ENCODE assay signal across 32 cellular contexts in genomic region chr7:70578131-70578530, GRCh38.
DNase-seq lines count a peak whose midpoint lies in the region; ATAC-seq, FAIRE-seq and TF ChIP-seq lines count a peak whose summit lies in the region.
"Had no signal": no experiment of that assay in that cellular context is flagged by ENCODE, and none has a peak within 500 bp of the region (broad histone marks: within the 10 kb centered on the region; RNA-seq: fewer than 3 reads in every experiment).

No MANE protein-coding gene starts in this region.

- TF ChIP-seq EP300 in K562 (IDR thresholded peaks at IDR 0.05; ENCODE audit: low read length), result no peak

- no peaks in the 10 kb centered on the region for H3K9me3 ChIP-seq in K562 (replicated peaks; ENCODE audit: control insufficient read depth, insufficient read depth, low read depth, low read length)
- H3K9me3 ChIP-seq in osteoblast (ENCODE audit: low read depth, low read length), result no peaks in the 10 kb centered on the region
- no peaks in the 10 kb centered on the region for H3K9me3 ChIP-seq in trophoblast cell (ENCODE audit: insufficient read depth, low read depth, low read length)
- H3K9me3 ChIP-seq: A549, BE2C, Caco-2 had no signal

- H2BK120ac ChIP-seq in trophoblast cell (ENCODE audit: insufficient read depth, low read length, poor library complexity), result no peak overlapping the region

- intact Hi-C loops in K562 (cut with micrococcal nuclease), result no loop called here
- intact Hi-C loops in head of caudate nucleus (cut with DNase I), result no loop called here

- DNase-seq in K562 (ENCODE audit: extremely low read depth in 1 of 4, low spot score in 3 of 4) (no peak), osteoblast (ENCODE audit: insufficient read length, low spot score, missing footprints) (peak; percentile 48), trophoblast cell (no peak), head of caudate nucleus (no peak), NCI-H82 treated with DMSO at 0.1 percent for 48 hours (lab: John Stamatoyannopoulos, UW; ENCODE audit: unreplicated experiment) (no peak), COLO829 (ENCODE audit: low spot score) (no peak)
- DNase-seq: 8988T; ACHN; AML-193; BE2C; C1 segment of cervical spinal cord; Caco-2; Calu3; CD4-positive, alpha-beta memory T cell; CD4-positive, alpha-beta T cell; CD4-positive, CD25-positive, alpha-beta regulatory T cell; CD8-positive, alpha-beta memory T cell; CD8-positive, alpha-beta T cell; COR-L47; DMS 273 treated with DMSO at 0.1 percent for 48 hours; DMS153; DMS53; DMS79; DMS79 treated with DMSO at 0.1 percent for 48 hours; DND-41; EL had no signal

- ATAC-seq in K562, result no peak
- ATAC-seq: A549; CD8-positive, alpha-beta T cell had no signal

- WGBS in K562 (ENCODE audit: insufficient coverage, low coverage, missing lambda C conversion rate), result 3% methylated on average over 3 of the region's 3 CpGs
- no CpG with 5 or more reads among the region's 3 CpGs for WGBS in trophoblast cell (ENCODE audit: extremely low coverage, insufficient coverage, insufficient read length)

- no peaks in the 10 kb centered on the region for H3K4me1 ChIP-seq in K562 (replicated peaks in 1 of 2; ENCODE audit: control insufficient read depth in 2 of 2, insufficient read depth in 2 of 2, low read length in 2 of 2)
- no peaks in the 10 kb centered on the region for H3K4me1 ChIP-seq in osteoblast (ENCODE audit: insufficient read depth, low read length)
- peaks cover 23 to 34% of the 10 kb centered on the region in 2 experiments for H3K4me1 ChIP-seq in trophoblast cell (ENCODE audit: control insufficient read depth in 1 of 2, insufficient read depth in 2 of 2, low read length in 2 of 2)

- CTCF ChIA-PET in K562 (lab: Yijun Ruan, JAX; ENCODE audit: low intra/inter-chr PET ratio), result no interaction called here

- no peak overlapping the region for H4K8ac ChIP-seq in trophoblast cell (ENCODE audit: low read depth, low read length)

- no peaks in the 10 kb centered on the region for H3K9me1 ChIP-seq in K562 (ENCODE audit: control insufficient read depth, insufficient read depth, low read length)

- H2BK12ac ChIP-seq in trophoblast cell (ENCODE audit: low read length), result peak overlapping the region; percentile 61

- H3K27me3 ChIP-seq in K562 (ENCODE audit: control insufficient read depth in 2 of 2, insufficient read depth in 2 of 2, low read length in 2 of 2) (peaks cover 0 to 8% of the 10 kb centered on the region in 2 experiments; a peak in 2 of 5 replicates), osteoblast (ENCODE audit: insufficient read depth, low read length) (no peaks in the 10 kb centered on the region), trophoblast cell (ENCODE audit: insufficient read depth, low read length) (no peaks in the 10 kb centered on the region)
- H3K27me3 ChIP-seq: BE2C; BLaER1; BLaER1 treated with 17β-estradiol and CSF1 and Interleukin-3, amounts not matched to agents 10 nM and 100 nM had no signal

- H3K4me2 ChIP-seq in K562 (ENCODE audit: insufficient read depth, low read length), result no peak overlapping the region
- H3K4me2 ChIP-seq in osteoblast (ENCODE audit: insufficient read depth, low read length), result no peak overlapping the region
- H3K4me2 ChIP-seq in trophoblast cell (ENCODE audit: low read length), result no peak overlapping the region
- H3K4me2 ChIP-seq: A549; BLaER1 treated with 17β-estradiol and CSF1 and Interleukin-3, amounts not matched to agents 10 nM and 100 nM had no signal

- H3K36me3 ChIP-seq in K562 (ENCODE audit: control insufficient read depth, insufficient read depth, low read length) (no peaks in the 10 kb centered on the region), osteoblast (ENCODE audit: insufficient read depth, low read length) (no peaks in the 10 kb centered on the region), trophoblast cell (ENCODE audit: control insufficient read depth in 1 of 2, insufficient read depth in 2 of 2, low read length in 2 of 2) (no peaks in the 10 kb centered on the region)
- H3K36me3 ChIP-seq: BE2C had no signal

- no TSS peak for BruUV-seq in K562 (replicated peaks; lab: Mats Ljungman, UMichigan)

- in situ Hi-C loops in K562 (cut with MboI), result no loop called here

- H3K4me3 ChIP-seq in K562 (no peak overlapping the region), osteoblast (ENCODE audit: insufficient read depth, low read length) (no peak overlapping the region), trophoblast cell (ENCODE audit: low read depth, low read length) (no peak overlapping the region)
- H3K4me3 ChIP-seq: A549; BLaER1; BLaER1 treated with 17β-estradiol and CSF1 and Interleukin-3, amounts not matched to agents 10 nM and 100 nM had no signal

- H2AFZ ChIP-seq in K562 (ENCODE audit: low read depth, low read length) (no peak overlapping the region), osteoblast (ENCODE audit: low read length) (no peak overlapping the region), trophoblast cell (ENCODE audit: insufficient read depth, low read length, poor library complexity) (no peak overlapping the region)

- H3K79me2 ChIP-seq in K562 (ENCODE audit: control insufficient read depth, insufficient read depth, low read length) (no peaks in the 10 kb centered on the region), osteoblast (ENCODE audit: insufficient read depth, low read length) (no peaks in the 10 kb centered on the region), trophoblast cell (ENCODE audit: control insufficient read depth, insufficient read depth, low read length, poor library complexity) (no peaks in the 10 kb centered on the region)

- H3K27ac ChIP-seq in K562 (ENCODE audit: extremely low read depth, low read depth, low read length) (no peak overlapping the region), osteoblast (ENCODE audit: low read depth, low read length) (no peak overlapping the region), trophoblast cell (ENCODE audit: low read depth, low read length) (no peak overlapping the region)
- H3K27ac ChIP-seq: A549; BLaER1; BLaER1 treated with 17β-estradiol and CSF1 and Interleukin-3, amounts not matched to agents 10 nM and 100 nM; C4-2B had no signal

- H3K9ac ChIP-seq in K562 (ENCODE audit: insufficient read depth in 1 of 2, low read depth in 2 of 2, low read length in 2 of 2), result no peak overlapping the region
- H3K9ac ChIP-seq in trophoblast cell (ENCODE audit: low read length), result no peak overlapping the region
- H3K9ac ChIP-seq: BLaER1; BLaER1 treated with 17β-estradiol and CSF1 and Interleukin-3, amounts not matched to agents 10 nM and 100 nM had no signal

- peaks cover 13% of the 10 kb centered on the region for H3K79me1 ChIP-seq in trophoblast cell (ENCODE audit: low read length)

- no peak overlapping the region for H4K12ac ChIP-seq in trophoblast cell (ENCODE audit: low read depth, low read length)

- H4K91ac ChIP-seq in trophoblast cell (ENCODE audit: low read depth, low read length), result no peak overlapping the region

- H2AK5ac ChIP-seq in trophoblast cell (ENCODE audit: low read length), result no peak overlapping the region

- H3K14ac ChIP-seq in trophoblast cell (ENCODE audit: low read length), result no peak overlapping the region

- H4K20me1 ChIP-seq in K562 (replicated peaks; ENCODE audit: control insufficient read depth, insufficient read depth, low read length) (no peaks in the 10 kb centered on the region), osteoblast (ENCODE audit: insufficient read depth, low read length) (no peaks in the 10 kb centered on the region)
- H4K20me1 ChIP-seq: BLaER1; BLaER1 treated with 17β-estradiol and CSF1 and Interleukin-3, amounts not matched to agents 10 nM and 100 nM had no signal

- H2BK5ac ChIP-seq in trophoblast cell (ENCODE audit: low read depth, low read length, poor library complexity), result no peak overlapping the region

- TF ChIP-seq CTCF in K562 (IDR thresholded peaks at IDR 0.05 in 2 of 3, conservative IDR thresholded peaks at IDR 0.05 in 1 of 3; ENCODE audit: insufficient read depth in 2 of 3, low read depth in 1 of 3, low read length in 3 of 3) (no peak), osteoblast (IDR thresholded peaks at IDR 0.05; ENCODE audit: extremely low read depth, low read depth, low read length) (no peak)

- H3K4ac ChIP-seq in trophoblast cell (ENCODE audit: low read depth, low read length), result no peak overlapping the region

- no peak overlapping the region for H3K18ac ChIP-seq in trophoblast cell (ENCODE audit: low read length)

- POLR2A ChIA-PET in K562 (lab: Yijun Ruan, JAX), result no interaction called here

- TF ChIP-seq RAD21 in K562 (CRISPR knock-in tag; conservative IDR thresholded peaks at IDR 0.05 in 1 of 2, IDR thresholded peaks at IDR 0.05 in 1 of 2), result no peak

- H3K23ac ChIP-seq in trophoblast cell (ENCODE audit: low read length), result no peak overlapping the region

- no peak for TF ChIP-seq POLR2A in K562 (conservative IDR thresholded peaks at IDR 0.05)

- no peak for FAIRE-seq in K562 (lab: Jason Lieb, UNC)
- FAIRE-seq: A204.1, A549, D721Med had no signal

TF ChIP-seq in K562, 482 proteins besides CTCF, POLR2A, EP300 and RAD21:
- TF ChIP-seq ZSCAN29 (IDR thresholded peaks at IDR 0.05) (no peak), ZBTB17 (CRISPR knock-in tag; IDR thresholded peaks at IDR 0.05) (0 out of 2 replicates have a peak, but pooled peaks have one; percentile 77), ELF1 (tag; IDR thresholded peaks at IDR 0.05) (no peak), ZNF23 (CRISPR knock-in tag; IDR thresholded peaks at IDR 0.05) (peak; percentile 73)
